Comparison of ENCODE assay signal across 1 cellular context in genomic region chr17:78256705-78257559, GRCh38.
TF ChIP-seq lines count a peak whose summit lies in the region.

No MANE protein-coding gene starts in this region.

TF ChIP-seq in endothelial cell of umbilical vein, 7 proteins besides CTCF, POLR2A, EP300 and RAD21 (continued from another document):
- TF ChIP-seq JUN (IDR thresholded peaks at IDR 0.05; ENCODE audit: borderline replicate concordance, insufficient read depth, insufficient read length, low read depth) (no peak), GATA2 (IDR thresholded peaks at IDR 0.05; ENCODE audit: insufficient read depth, insufficient read length, low read depth, low read length) (no peak), MYC (IDR thresholded peaks at IDR 0.05; ENCODE audit: low read depth, low read length) (no peak), EZH2 (IDR thresholded peaks at IDR 0.05; ENCODE audit: borderline replicate concordance, low read depth, low read length, severe bottlenecking) (no peak), MAX (IDR thresholded peaks at IDR 0.05; ENCODE audit: insufficient read depth, insufficient read length) (no peak), POLR2AphosphoS5 (IDR thresholded peaks at IDR 0.05; ENCODE audit: insufficient read depth, low read depth, low read length) (no peak)
